ENCODE assay signal across 12 cellular contexts in the genomic region with DNA sequence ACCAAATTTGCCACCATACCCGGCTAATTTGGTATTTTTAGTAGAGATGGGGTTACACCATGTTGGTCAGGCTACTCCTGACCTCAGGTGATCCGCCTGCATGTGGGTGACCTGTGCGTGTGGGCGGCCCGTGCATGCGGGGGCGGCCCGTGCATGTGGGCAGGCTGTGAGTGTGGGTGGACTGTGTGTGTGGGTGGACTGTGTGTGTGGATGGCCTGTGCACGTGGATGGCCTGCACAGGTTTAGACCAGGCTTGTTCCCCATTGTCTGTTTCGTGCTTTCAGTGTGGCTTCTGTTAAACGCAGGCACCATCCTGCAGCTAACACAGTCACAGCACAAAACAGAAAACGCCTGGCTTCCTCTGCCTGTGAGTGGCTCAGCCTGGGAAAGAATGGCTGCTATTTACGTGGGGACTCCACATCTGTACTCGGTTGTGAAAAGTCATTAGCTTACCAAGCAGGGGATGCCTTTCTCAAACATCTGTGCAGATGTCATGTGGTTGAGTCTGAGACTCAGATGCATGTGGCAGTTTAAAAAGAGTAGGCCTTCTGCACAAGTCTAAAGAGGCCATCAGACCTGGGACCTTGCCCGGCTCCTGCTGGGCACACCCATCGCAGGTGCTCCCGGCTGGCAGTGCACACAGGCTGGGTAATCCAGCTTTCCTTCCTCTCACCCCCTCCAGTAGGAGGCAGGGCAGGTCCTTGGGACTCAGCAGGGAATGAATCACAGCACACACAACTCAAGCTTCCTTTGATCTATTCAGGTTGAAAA.
DNase-seq lines count a peak whose midpoint lies in the region; ATAC-seq, FAIRE-seq and TF ChIP-seq lines count a peak whose summit lies in the region.
"Had no signal": no experiment of that assay in that cellular context is flagged by ENCODE, and none has a peak within 500 bp of the region (broad histone marks: within the 10 kb centered on the region; RNA-seq: fewer than 3 reads in every experiment).

No MANE protein-coding gene starts in this region.

- H4K20me1 ChIP-seq in keratinocyte (ENCODE audit: control insufficient read depth, extremely low read depth, insufficient read depth, low read length), result no peaks in the 10 kb centered on the region

- H3K4me3 ChIP-seq in keratinocyte (ENCODE audit: control insufficient read depth in 2 of 3, extremely low read depth in 1 of 3, insufficient read depth in 2 of 3, low read depth in 1 of 3, low read length in 3 of 3), result no peak overlapping the region

- no peaks in the 10 kb centered on the region for H3K36me3 Mint-ChIP-seq in type B pancreatic cell

- no peaks in the 10 kb centered on the region for H3K36me3 ChIP-seq in keratinocyte (ENCODE audit: control insufficient read depth in 2 of 2, extremely low read depth in 1 of 2, insufficient read depth in 2 of 2, low read length in 2 of 2)

- dilution Hi-C loops in keratinocyte (cut with MboI; ENCODE audit: extremely low pct_ligation_motif_present, low sequenced_read_pairs), result no loop called here

- peak; percentile 69 for FAIRE-seq in keratinocyte (lab: Jason Lieb, UNC)
- FAIRE-seq: astrocyte had no signal

- DNase-seq in SIG-M5 treated with dmso at 0.1 percent for 504 hours (lab: John Stamatoyannopoulos, UW; ENCODE audit: unreplicated experiment), result peak; percentile 31
- no peak for DNase-seq in SIG-M5 (lab: John Stamatoyannopoulos, UW)
- DNase-seq in RWPE1 (ENCODE audit: low spot score), result peak; percentile 53
- peak; percentile 21 for DNase-seq in keratinocyte (ENCODE audit: low read depth, low spot score)
- DNase-seq in type B pancreatic cell (ENCODE audit: extremely low spot score, unreplicated experiment), result no peak
- no peak for DNase-seq in DMS114 treated with DMSO at 0.1 percent for 48 hours (lab: John Stamatoyannopoulos, UW; ENCODE audit: unreplicated experiment)
- DNase-seq in activated T-cell treated with anti-CD3 and anti-CD28 coated beads for 4 hours, result no peak
- DNase-seq: stimulated activated CD4-positive, alpha-beta T cell treated with anti-CD3 and anti-CD28 coated beads, Interleukin-4, amount 100 ng/mL, for 24 hours; SW 1271 had no signal

- no peak overlapping the region for H3K9ac ChIP-seq in keratinocyte (ENCODE audit: control insufficient read depth, extremely low read depth, insufficient read depth, low read length)

- peaks cover 9% of the 10 kb centered on the region for H3K27me3 ChIP-seq in keratinocyte (ENCODE audit: control insufficient read depth, extremely low read depth, insufficient read depth, low read length)

- H3K9me3 Mint-ChIP-seq in type B pancreatic cell, result no peaks in the 10 kb centered on the region

- POLR2A ChIA-PET in RWPE1 (lab: Yijun Ruan, JAX; ENCODE audit: low non-redundant PET), result interaction anchor here (0.7 kb wide), 1 partner anchor 90 kb away, joined by 3 read pairs; no protein-coding TSS in a partner anchor

- H3K27ac Mint-ChIP-seq in type B pancreatic cell, result no peak overlapping the region

- H3K9me1 ChIP-seq in keratinocyte (ENCODE audit: control insufficient read depth, extremely low read depth, insufficient read depth, low read length), result no peaks in the 10 kb centered on the region

- H3K4me1 ChIP-seq in keratinocyte (ENCODE audit: control insufficient read depth, extremely low read depth, insufficient read depth, low read length), result peaks cover 21% of the 10 kb centered on the region

- peaks cover 18% of the 10 kb centered on the region for H3K4me1 Mint-ChIP-seq in type B pancreatic cell (ENCODE audit: unreplicated experiment)

- H3K4me3 Mint-ChIP-seq in type B pancreatic cell, result no peak overlapping the region

- CTCF ChIA-PET in RWPE1 (lab: Yijun Ruan, JAX), result interaction anchor here (0.5 to 1.4 kb wide), 8 partner anchors 34 to 280 kb away, joined by 3 to 7 read pairs (median 3); no protein-coding TSS in a partner anchor

- no peaks in the 10 kb centered on the region for H3K27me3 Mint-ChIP-seq in type B pancreatic cell

- no peaks in the 10 kb centered on the region for H3K79me2 ChIP-seq in keratinocyte (ENCODE audit: control insufficient read depth, insufficient read depth, low read length)

- H3K27ac ChIP-seq in RWPE1 (no peak overlapping the region), keratinocyte (ENCODE audit: control insufficient read depth, insufficient read depth, low read length) (no peak overlapping the region)
- H3K27ac ChIP-seq: HL-60 had no signal

- no peak for TF ChIP-seq CTCF in RWPE1 (conservative IDR thresholded peaks at IDR 0.05; ENCODE audit: low read depth)
- peak; percentile 82 to 91 (median 85) for TF ChIP-seq CTCF in keratinocyte (optimal IDR thresholded peaks at IDR 0.05 in 1 of 3, IDR thresholded peaks at IDR 0.05 in 1 of 3, conservative IDR thresholded peaks at IDR 0.05 in 1 of 3; ENCODE audit: extremely low read depth in 1 of 3, insufficient read depth in 2 of 3, low read length in 3 of 3)
- peak; percentile 35 for TF ChIP-seq CTCF in type B pancreatic cell (conservative IDR thresholded peaks at IDR 0.05)

- no peak for ATAC-seq in GM21367 (IDR thresholded peaks at IDR 0.05; ENCODE audit: unreplicated experiment)

- H3K9me3 ChIP-seq in keratinocyte (ENCODE audit: control insufficient read depth, low read depth, low read length), result no peaks in the 10 kb centered on the region

- H3K4me2 ChIP-seq in keratinocyte (ENCODE audit: control insufficient read depth, extremely low read depth, insufficient read depth, low read depth, low read length), result no peak overlapping the region

- H2AFZ ChIP-seq in keratinocyte (ENCODE audit: control insufficient read depth, low read length), result no peak overlapping the region

Comparison
In these comparisons a context has a peak if more than half of its experiments do, and no peak if none do; other contexts are left out.
1. DNase-seq: peak in SIG-M5 treated with dmso at 0.1 percent for 504 hours (single experiment), RWPE1 (single experiment) and keratinocyte (single experiment); none in SIG-M5 (single experiment), type B pancreatic cell (single experiment), DMS114 treated with DMSO at 0.1 percent for 48 hours (single experiment) and activated T-cell treated with anti-CD3 and anti-CD28 coated beads for 4 hours (single experiment).